Comparison of ENCODE assay signal across 1 cellular context in the genomic region with DNA sequence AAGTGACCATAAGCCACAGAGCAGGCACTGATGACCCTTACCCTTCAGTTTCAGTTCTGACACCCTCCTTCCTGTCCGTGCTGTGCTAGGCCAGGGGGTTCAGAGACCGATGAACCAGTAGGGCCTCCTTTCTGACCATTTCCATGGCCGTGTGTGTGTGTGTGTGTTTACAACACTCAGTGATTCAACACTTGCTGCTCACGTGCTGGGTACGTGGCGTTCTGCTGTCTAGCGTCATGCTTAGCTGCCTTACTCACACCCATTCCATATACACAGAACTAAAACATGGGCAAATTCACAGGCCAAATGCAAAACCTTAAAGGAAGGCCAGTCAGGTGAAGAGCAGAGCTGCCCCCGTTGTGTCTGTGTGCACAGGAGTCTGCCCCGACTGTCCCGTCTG.
TF ChIP-seq lines count a peak whose summit lies in the region.

No MANE protein-coding gene starts in this region.

TF ChIP-seq in HepG2, 621 proteins besides CTCF, POLR2A, EP300 and RAD21 (continued from another document and continues in another):
- TF ChIP-seq, protein P1, sequence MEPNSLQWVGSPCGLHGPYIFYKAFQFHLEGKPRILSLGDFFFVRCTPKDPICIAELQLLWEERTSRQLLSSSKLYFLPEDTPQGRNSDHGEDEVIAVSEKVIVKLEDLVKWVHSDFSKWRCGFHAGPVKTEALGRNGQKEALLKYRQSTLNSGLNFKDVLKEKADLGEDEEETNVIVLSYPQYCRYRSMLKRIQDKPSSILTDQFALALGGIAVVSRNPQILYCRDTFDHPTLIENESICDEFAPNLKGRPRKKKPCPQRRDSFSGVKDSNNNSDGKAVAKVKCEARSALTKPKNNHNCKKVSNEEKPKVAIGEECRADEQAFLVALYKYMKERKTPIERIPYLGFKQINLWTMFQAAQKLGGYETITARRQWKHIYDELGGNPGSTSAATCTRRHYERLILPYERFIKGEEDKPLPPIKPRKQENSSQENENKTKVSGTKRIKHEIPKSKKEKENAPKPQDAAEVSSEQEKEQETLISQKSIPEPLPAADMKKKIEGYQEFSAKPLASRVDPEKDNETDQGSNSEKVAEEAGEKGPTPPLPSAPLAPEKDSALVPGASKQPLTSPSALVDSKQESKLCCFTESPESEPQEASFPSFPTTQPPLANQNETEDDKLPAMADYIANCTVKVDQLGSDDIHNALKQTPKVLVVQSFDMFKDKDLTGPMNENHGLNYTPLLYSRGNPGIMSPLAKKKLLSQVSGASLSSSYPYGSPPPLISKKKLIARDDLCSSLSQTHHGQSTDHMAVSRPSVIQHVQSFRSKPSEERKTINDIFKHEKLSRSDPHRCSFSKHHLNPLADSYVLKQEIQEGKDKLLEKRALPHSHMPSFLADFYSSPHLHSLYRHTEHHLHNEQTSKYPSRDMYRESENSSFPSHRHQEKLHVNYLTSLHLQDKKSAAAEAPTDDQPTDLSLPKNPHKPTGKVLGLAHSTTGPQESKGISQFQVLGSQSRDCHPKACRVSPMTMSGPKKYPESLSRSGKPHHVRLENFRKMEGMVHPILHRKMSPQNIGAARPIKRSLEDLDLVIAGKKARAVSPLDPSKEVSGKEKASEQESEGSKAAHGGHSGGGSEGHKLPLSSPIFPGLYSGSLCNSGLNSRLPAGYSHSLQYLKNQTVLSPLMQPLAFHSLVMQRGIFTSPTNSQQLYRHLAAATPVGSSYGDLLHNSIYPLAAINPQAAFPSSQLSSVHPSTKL (CRISPR knock-in tag; IDR thresholded peaks at IDR 0.05), result peak; percentile 52
- TF ChIP-seq, protein P2, sequence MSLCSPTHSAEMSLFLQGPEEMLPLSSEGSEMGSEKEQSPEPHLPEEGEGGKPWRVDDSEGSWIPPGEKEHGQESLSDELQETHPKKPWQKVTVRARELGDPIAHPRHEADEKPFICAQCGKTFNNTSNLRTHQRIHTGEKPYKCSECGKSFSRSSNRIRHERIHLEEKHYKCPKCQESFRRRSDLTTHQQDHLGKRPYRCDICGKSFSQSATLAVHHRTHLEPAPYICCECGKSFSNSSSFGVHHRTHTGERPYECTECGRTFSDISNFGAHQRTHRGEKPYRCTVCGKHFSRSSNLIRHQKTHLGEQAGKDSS (CRISPR knock-in tag; IDR thresholded peaks at IDR 0.05; ENCODE audit: borderline replicate concordance, low read depth), result peak; percentile 75; the same call in 1 of the 2 replicates
- TF ChIP-seq, protein P3, sequence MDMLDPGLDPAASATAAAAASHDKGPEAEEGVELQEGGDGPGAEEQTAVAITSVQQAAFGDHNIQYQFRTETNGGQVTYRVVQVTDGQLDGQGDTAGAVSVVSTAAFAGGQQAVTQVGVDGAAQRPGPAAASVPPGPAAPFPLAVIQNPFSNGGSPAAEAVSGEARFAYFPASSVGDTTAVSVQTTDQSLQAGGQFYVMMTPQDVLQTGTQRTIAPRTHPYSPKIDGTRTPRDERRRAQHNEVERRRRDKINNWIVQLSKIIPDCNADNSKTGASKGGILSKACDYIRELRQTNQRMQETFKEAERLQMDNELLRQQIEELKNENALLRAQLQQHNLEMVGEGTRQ (IDR thresholded peaks at IDR 0.05; ENCODE audit: low read depth, low read length), result peak; percentile 40; the same call in 1 of the 2 replicates
- TF ChIP-seq, protein P3 (CRISPR knock-in tag; IDR thresholded peaks at IDR 0.05; ENCODE audit: borderline replicate concordance), result no peak; the same call in 1 of the 2 replicates
- TF ChIP-seq, protein P4, sequence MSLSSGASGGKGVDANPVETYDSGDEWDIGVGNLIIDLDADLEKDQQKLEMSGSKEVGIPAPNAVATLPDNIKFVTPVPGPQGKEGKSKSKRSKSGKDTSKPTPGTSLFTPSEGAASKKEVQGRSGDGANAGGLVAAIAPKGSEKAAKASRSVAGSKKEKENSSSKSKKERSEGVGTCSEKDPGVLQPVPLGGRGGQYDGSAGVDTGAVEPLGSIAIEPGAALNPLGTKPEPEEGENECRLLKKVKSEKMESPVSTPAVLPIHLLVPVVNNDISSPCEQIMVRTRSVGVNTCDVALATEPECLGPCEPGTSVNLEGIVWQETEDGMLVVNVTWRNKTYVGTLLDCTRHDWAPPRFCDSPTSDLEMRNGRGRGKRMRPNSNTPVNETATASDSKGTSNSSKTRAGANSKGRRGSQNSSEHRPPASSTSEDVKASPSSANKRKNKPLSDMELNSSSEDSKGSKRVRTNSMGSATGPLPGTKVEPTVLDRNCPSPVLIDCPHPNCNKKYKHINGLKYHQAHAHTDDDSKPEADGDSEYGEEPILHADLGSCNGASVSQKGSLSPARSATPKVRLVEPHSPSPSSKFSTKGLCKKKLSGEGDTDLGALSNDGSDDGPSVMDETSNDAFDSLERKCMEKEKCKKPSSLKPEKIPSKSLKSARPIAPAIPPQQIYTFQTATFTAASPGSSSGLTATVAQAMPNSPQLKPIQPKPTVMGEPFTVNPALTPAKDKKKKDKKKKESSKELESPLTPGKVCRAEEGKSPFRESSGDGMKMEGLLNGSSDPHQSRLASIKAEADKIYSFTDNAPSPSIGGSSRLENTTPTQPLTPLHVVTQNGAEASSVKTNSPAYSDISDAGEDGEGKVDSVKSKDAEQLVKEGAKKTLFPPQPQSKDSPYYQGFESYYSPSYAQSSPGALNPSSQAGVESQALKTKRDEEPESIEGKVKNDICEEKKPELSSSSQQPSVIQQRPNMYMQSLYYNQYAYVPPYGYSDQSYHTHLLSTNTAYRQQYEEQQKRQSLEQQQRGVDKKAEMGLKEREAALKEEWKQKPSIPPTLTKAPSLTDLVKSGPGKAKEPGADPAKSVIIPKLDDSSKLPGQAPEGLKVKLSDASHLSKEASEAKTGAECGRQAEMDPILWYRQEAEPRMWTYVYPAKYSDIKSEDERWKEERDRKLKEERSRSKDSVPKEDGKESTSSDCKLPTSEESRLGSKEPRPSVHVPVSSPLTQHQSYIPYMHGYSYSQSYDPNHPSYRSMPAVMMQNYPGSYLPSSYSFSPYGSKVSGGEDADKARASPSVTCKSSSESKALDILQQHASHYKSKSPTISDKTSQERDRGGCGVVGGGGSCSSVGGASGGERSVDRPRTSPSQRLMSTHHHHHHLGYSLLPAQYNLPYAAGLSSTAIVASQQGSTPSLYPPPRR (CRISPR knock-in tag; IDR thresholded peaks at IDR 0.05; ENCODE audit: borderline replicate concordance), result 0 out of 2 replicates have a peak, but pooled peaks have one; percentile 46
- TF ChIP-seq ZNF747 (CRISPR knock-in tag; IDR thresholded peaks at IDR 0.05; ENCODE audit: borderline replicate concordance) (peak; percentile 23; the same call in 1 of the 2 replicates), MED1 (CRISPR knock-in tag; IDR thresholded peaks at IDR 0.05) (peak; percentile 83), MTF1 (CRISPR knock-in tag; IDR thresholded peaks at IDR 0.05) (no peak), PHF5A (CRISPR knock-in tag; IDR thresholded peaks at IDR 0.05; ENCODE audit: low read depth, unreplicated experiment) (no peak), ZBTB38 (CRISPR knock-in tag; IDR thresholded peaks at IDR 0.05) (no peak), ZNF782 (CRISPR knock-in tag; IDR thresholded peaks at IDR 0.05; ENCODE audit: borderline replicate concordance) (peak; percentile 68; the same call in 1 of the 2 replicates), NR1H2 (CRISPR knock-in tag; IDR thresholded peaks at IDR 0.05; ENCODE audit: borderline replicate concordance, low read depth) (no peak), JUN (CRISPR knock-in tag; IDR thresholded peaks at IDR 0.05) (peak; percentile 48; the same call in 1 of the 2 replicates), DMAP1 (CRISPR knock-in tag; IDR thresholded peaks at IDR 0.05) (no peak), SMYD3 (CRISPR knock-in tag; IDR thresholded peaks at IDR 0.05) (no peak), ZNF660 (CRISPR knock-in tag; IDR thresholded peaks at IDR 0.05; ENCODE audit: borderline replicate concordance, low read depth) (no peak), SPEN (CRISPR knock-in tag; IDR thresholded peaks at IDR 0.05; ENCODE audit: low read depth) (peak; percentile 65; the same call in 1 of the 2 replicates), NPAS2 (CRISPR knock-in tag; IDR thresholded peaks at IDR 0.05; ENCODE audit: borderline replicate concordance) (no peak), ZNF879 (CRISPR knock-in tag; IDR thresholded peaks at IDR 0.05) (no peak), PCBP1 (IDR thresholded peaks at IDR 0.05; ENCODE audit: borderline replicate concordance, low read depth, low read length) (no peak), ZNF572 (CRISPR knock-in tag; IDR thresholded peaks at IDR 0.05) (peak; percentile 70; the same call in 1 of the 2 replicates), TEAD3 (CRISPR knock-in tag; optimal IDR thresholded peaks at IDR 0.05; ENCODE audit: borderline replicate concordance) (peak; percentile 29), ISX (CRISPR knock-in tag; conservative IDR thresholded peaks at IDR 0.05) (no peak), ESRRA (CRISPR knock-in tag; IDR thresholded peaks at IDR 0.05; ENCODE audit: low read depth) (0 out of 2 replicates have a peak, but pooled peaks have one; percentile 24), ZSCAN29 (CRISPR knock-in tag; conservative IDR thresholded peaks at IDR 0.05) (peak; percentile 67; the same call in 1 of the 2 replicates)
- TF ChIP-seq, protein P5, sequence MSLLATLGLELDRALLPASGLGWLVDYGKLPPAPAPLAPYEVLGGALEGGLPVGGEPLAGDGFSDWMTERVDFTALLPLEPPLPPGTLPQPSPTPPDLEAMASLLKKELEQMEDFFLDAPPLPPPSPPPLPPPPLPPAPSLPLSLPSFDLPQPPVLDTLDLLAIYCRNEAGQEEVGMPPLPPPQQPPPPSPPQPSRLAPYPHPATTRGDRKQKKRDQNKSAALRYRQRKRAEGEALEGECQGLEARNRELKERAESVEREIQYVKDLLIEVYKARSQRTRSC (CRISPR knock-in tag; IDR thresholded peaks at IDR 0.05; ENCODE audit: low read depth), result peak; percentile 58; the same call in 1 of the 2 replicates
- TF ChIP-seq, protein P6, sequence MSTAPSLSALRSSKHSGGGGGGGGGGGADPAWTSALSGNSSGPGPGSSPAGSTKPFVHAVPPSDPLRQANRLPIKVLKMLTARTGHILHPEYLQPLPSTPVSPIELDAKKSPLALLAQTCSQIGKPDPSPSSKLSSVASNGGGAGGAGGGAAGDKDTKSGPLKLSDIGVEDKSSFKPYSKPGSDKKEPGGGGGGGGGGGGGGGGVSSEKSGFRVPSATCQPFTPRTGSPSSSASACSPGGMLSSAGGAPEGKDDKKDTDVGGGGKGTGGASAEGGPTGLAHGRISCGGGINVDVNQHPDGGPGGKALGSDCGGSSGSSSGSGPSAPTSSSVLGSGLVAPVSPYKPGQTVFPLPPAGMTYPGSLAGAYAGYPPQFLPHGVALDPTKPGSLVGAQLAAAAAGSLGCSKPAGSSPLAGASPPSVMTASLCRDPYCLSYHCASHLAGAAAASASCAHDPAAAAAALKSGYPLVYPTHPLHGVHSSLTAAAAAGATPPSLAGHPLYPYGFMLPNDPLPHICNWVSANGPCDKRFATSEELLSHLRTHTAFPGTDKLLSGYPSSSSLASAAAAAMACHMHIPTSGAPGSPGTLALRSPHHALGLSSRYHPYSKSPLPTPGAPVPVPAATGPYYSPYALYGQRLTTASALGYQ (CRISPR knock-in tag; IDR thresholded peaks at IDR 0.05), result no peak
- TF ChIP-seq, protein P7, sequence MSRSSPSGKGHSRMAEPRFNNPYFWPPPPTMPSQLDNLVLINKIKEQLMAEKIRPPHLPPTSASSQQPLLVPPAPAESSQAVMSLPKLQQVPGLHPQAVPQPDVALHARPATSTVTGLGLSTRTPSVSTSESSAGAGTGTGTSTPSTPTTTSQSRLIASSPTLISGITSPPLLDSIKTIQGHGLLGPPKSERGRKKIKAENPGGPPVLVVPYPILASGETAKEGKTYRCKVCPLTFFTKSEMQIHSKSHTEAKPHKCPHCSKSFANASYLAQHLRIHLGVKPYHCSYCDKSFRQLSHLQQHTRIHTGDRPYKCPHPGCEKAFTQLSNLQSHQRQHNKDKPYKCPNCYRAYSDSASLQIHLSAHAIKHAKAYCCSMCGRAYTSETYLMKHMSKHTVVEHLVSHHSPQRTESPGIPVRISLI (CRISPR knock-in tag; IDR thresholded peaks at IDR 0.05; ENCODE audit: borderline replicate concordance), result 0 out of 2 replicates have a peak, but pooled peaks have one; percentile 16
- TF ChIP-seq, protein P8, sequence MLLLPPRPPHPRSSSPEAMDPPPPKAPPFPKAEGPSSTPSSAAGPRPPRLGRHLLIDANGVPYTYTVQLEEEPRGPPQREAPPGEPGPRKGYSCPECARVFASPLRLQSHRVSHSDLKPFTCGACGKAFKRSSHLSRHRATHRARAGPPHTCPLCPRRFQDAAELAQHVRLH (CRISPR knock-in tag; IDR thresholded peaks at IDR 0.05; ENCODE audit: borderline replicate concordance, low read depth), result no peak
- TF ChIP-seq, protein P9, sequence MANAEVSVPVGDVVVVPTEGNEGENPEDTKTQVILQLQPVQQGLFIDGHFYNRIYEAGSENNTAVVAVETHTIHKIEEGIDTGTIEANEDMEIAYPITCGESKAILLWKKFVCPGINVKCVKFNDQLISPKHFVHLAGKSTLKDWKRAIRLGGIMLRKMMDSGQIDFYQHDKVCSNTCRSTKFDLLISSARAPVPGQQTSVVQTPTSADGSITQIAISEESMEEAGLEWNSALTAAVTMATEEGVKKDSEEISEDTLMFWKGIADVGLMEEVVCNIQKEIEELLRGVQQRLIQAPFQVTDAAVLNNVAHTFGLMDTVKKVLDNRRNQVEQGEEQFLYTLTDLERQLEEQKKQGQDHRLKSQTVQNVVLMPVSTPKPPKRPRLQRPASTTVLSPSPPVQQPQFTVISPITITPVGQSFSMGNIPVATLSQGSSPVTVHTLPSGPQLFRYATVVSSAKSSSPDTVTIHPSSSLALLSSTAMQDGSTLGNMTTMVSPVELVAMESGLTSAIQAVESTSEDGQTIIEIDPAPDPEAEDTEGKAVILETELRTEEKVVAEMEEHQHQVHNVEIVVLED (CRISPR knock-in tag; IDR thresholded peaks at IDR 0.05; ENCODE audit: borderline replicate concordance), result no peak
- TF ChIP-seq, protein P10, sequence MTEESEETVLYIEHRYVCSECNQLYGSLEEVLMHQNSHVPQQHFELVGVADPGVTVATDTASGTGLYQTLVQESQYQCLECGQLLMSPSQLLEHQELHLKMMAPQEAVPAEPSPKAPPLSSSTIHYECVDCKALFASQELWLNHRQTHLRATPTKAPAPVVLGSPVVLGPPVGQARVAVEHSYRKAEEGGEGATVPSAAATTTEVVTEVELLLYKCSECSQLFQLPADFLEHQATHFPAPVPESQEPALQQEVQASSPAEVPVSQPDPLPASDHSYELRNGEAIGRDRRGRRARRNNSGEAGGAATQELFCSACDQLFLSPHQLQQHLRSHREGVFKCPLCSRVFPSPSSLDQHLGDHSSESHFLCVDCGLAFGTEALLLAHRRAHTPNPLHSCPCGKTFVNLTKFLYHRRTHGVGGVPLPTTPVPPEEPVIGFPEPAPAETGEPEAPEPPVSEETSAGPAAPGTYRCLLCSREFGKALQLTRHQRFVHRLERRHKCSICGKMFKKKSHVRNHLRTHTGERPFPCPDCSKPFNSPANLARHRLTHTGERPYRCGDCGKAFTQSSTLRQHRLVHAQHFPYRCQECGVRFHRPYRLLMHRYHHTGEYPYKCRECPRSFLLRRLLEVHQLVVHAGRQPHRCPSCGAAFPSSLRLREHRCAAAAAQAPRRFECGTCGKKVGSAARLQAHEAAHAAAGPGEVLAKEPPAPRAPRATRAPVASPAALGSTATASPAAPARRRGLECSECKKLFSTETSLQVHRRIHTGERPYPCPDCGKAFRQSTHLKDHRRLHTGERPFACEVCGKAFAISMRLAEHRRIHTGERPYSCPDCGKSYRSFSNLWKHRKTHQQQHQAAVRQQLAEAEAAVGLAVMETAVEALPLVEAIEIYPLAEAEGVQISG (CRISPR knock-in tag; IDR thresholded peaks at IDR 0.05), result peak; percentile 38; the same call in 1 of the 2 replicates
- TF ChIP-seq, protein P11, sequence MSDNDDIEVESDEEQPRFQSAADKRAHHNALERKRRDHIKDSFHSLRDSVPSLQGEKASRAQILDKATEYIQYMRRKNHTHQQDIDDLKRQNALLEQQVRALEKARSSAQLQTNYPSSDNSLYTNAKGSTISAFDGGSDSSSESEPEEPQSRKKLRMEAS (IDR thresholded peaks at IDR 0.05), result peak; percentile 75
